ENCODE assay signal across 1 cellular context in the genomic region with DNA sequence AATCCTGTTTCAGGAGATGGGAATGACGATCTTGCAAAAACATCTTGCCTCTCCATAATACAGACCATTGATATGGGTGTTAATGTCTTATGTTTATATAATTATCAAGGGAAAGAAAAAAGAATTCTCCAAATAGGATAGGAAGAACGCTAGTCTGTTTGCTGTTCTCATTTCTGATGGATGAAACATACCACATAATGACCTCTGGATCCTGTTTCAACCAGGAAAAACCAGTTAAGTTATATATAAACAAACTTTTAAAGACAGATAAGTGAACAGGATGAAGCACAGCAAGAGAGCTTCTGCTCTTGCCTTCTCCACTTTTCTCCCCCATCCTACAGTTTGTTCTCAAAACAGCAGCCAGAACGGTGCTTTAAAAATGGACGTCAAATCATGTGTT.
TF ChIP-seq lines count a peak whose summit lies in the region.

No MANE protein-coding gene starts in this region.

TF ChIP-seq in GM23338, 12 proteins besides CTCF, POLR2A, EP300 and RAD21 (continued from another document):
- no peak for TF ChIP-seq ZNF462 (CRISPR knock-in tag; IDR thresholded peaks at IDR 0.05)
- no peak for TF ChIP-seq ETS1 (IDR thresholded peaks at IDR 0.05)
- TF ChIP-seq NANOG (IDR thresholded peaks at IDR 0.05; ENCODE audit: borderline replicate concordance): no peak
- no peak for TF ChIP-seq POLR2AphosphoS5 (IDR thresholded peaks at IDR 0.05; ENCODE audit: low read depth)
- no peak for TF ChIP-seq ZNF114 (CRISPR knock-in tag; IDR thresholded peaks at IDR 0.05)
- TF ChIP-seq ZNF331 (CRISPR knock-in tag; IDR thresholded peaks at IDR 0.05; ENCODE audit: low read depth): no peak
- no peak for TF ChIP-seq REST (IDR thresholded peaks at IDR 0.05; ENCODE audit: unreplicated experiment)
